10 cellular contexts compared by ENCODE assay signal in genomic region chr1:211580303-211580687, GRCh38. TPM values are rescaled to one million over a fixed set of nuclear protein-coding genes. Genes with fewer than 3 reads are reported as not detected.
DNase-seq lines count a peak whose midpoint lies in the region; ATAC-seq and TF ChIP-seq lines count a peak whose summit lies in the region.
"Had no signal": no experiment of that assay in that cellular context is flagged by ENCODE, and none has a peak within 500 bp of the region (broad histone marks: within the 10 kb centered on the region; RNA-seq: fewer than 3 reads in every experiment).

No MANE protein-coding gene starts in this region.

- TF ChIP-seq POLR2A in spleen (IDR thresholded peaks at IDR 0.05), result no peak

- H3K4me1 ChIP-seq in right cardiac atrium (ENCODE audit: control insufficient read depth, insufficient read depth, low read length), result peaks cover 8% of the 10 kb centered on the region
- peaks cover 18 to 26% of the 10 kb centered on the region in 2 donors for H3K4me1 ChIP-seq in mucosa of rectum (ENCODE audit: control insufficient read depth in 2 of 2, insufficient read depth in 2 of 2, low read length in 2 of 2)
- H3K4me1 ChIP-seq in aorta (ENCODE audit: control insufficient read depth in 1 of 2, insufficient read depth in 2 of 2, low read length in 2 of 2), result peaks cover 2 to 6% of the 10 kb centered on the region in 2 donors
- peaks cover 21 to 71% (median 50%) of the 10 kb centered on the region in 6 donors for H3K4me1 ChIP-seq in spleen

- peak overlapping the region; percentile 78 to 89 for H3K9ac ChIP-seq in mucosa of rectum (ENCODE audit: low read depth in 1 of 2, low read length in 2 of 2)

- no peak for TF ChIP-seq CTCF in spleen (IDR thresholded peaks at IDR 0.05 in 8 of 11, conservative IDR thresholded peaks at IDR 0.05 in 3 of 11)

- WGBS in right cardiac atrium, result 62% methylated on average over 1 of the region's 1 CpG
- WGBS in aorta, 2 donors, result 49 to 77% methylated on average over 1 of the region's 1 CpG
- 87 to 100% (median 92%) methylated on average over 1 of the region's 1 CpG for WGBS in spleen, 5 donors

- H3K27me3 ChIP-seq in right cardiac atrium (ENCODE audit: control insufficient read depth, insufficient read depth) (no peaks in the 10 kb centered on the region), mucosa of rectum (ENCODE audit: control insufficient read depth in 2 of 2, insufficient read depth in 2 of 2, low read length in 2 of 2) (no peaks in the 10 kb centered on the region), aorta (ENCODE audit: control insufficient read depth in 1 of 2, insufficient read depth in 2 of 2, low read length in 1 of 2) (no peaks in the 10 kb centered on the region), spleen (replicated peaks in 1 of 7) (no peaks in the 10 kb centered on the region)
- H3K27me3 ChIP-seq: SJCRH30 had no signal

- DNase-seq in right cardiac atrium (no peak), left cardiac atrium (no peak), amniotic epithelial cell (ENCODE audit: low read depth) (peak; percentile 28), aorta (no peak), spleen (no peak), SHP77 (lab: John Stamatoyannopoulos, UW) (no peak)
- DNase-seq: NCI-H1048 had no signal

- H3K4me3 ChIP-seq in right cardiac atrium (ENCODE audit: low read length) (no peak overlapping the region), mucosa of rectum (ENCODE audit: low read length in 2 of 2) (peak overlapping the region in 1 of 2 donors; percentile 84), aorta (ENCODE audit: low read length in 2 of 2) (no peak overlapping the region), spleen (peak overlapping the region in 1 of 8 donors; percentile 98)

- H3K36me3 ChIP-seq in mucosa of rectum (ENCODE audit: control insufficient read depth in 2 of 2, insufficient read depth in 2 of 2, low read length in 2 of 2), result peaks cover 7 to 8% of the 10 kb centered on the region in 2 donors
- peaks cover 0 to 3% of the 10 kb centered on the region in 2 donors for H3K36me3 ChIP-seq in aorta (ENCODE audit: control insufficient read depth in 1 of 2, insufficient read depth in 2 of 2, low read length in 1 of 2)
- peaks cover 0 to 8% (median 3%) of the 10 kb centered on the region in 6 donors for H3K36me3 ChIP-seq in spleen

- no peak for ATAC-seq in right cardiac atrium
- no peak for ATAC-seq in left cardiac atrium
- no peak for ATAC-seq in aorta (ENCODE audit: low FRiP score)
- no peak for ATAC-seq in GM18520 (IDR thresholded peaks at IDR 0.05; ENCODE audit: unreplicated experiment)

- H3K9me3 ChIP-seq in right cardiac atrium (ENCODE audit: control insufficient read depth, low read length), result no peaks in the 10 kb centered on the region
- no peaks in the 10 kb centered on the region for H3K9me3 ChIP-seq in mucosa of rectum (ENCODE audit: control insufficient read depth in 2 of 2, low read length in 2 of 2)
- H3K9me3 ChIP-seq in aorta (ENCODE audit: control insufficient read depth, low read length), result no peaks in the 10 kb centered on the region
- no peaks in the 10 kb centered on the region for H3K9me3 ChIP-seq in spleen
- H3K9me3 ChIP-seq: SJCRH30 had no signal

- intact Hi-C loops in right cardiac atrium (cut with DNase I), result no loop called here
- intact Hi-C loops in left cardiac atrium (cut with DNase I), result loop anchor here in 1 of 2 donors (5.0 kb wide), 1 partner anchor 62 kb away; no protein-coding TSS in a partner anchor
- intact Hi-C loops in aorta (cut with DNase I), result loop anchor here in 1 of 2 donors (2.0 kb wide), 1 partner anchor 33 kb away; no protein-coding TSS in a partner anchor
- intact Hi-C loops in spleen (cut with DNase I; ENCODE audit: low total_unique reads), result no loop called here

- peak overlapping the region; percentile 81 for H3K27ac ChIP-seq in right cardiac atrium (ENCODE audit: low read length)
- H3K27ac ChIP-seq in mucosa of rectum (ENCODE audit: low read depth in 2 of 2, low read length in 2 of 2), result peak overlapping the region; percentile 91
- peak overlapping the region; percentile 77 to 94 for H3K27ac ChIP-seq in aorta (ENCODE audit: low read depth in 1 of 2, low read length in 2 of 2)
- peak overlapping the region in 3 of 8 donors; percentile 98 to 99 (median 99) for H3K27ac ChIP-seq in spleen
- H3K27ac ChIP-seq: SJCRH30 had no signal

RNA-seq across cellular contexts. Expression of gene SLC30A1, which starts 1.3 kb away (rescaled TPM):
- total RNA-seq in right cardiac atrium (10 to 100 TPM; 14.5 to 19.2 (median 14.8) TPM), left cardiac atrium (10 to 100 TPM; 11.0 to 13.9 TPM), aorta (10 to 100 TPM; 17.0 to 24.4 TPM), spleen (10 to 100 TPM; 28.0 to 38.5 (median 32.8) TPM)
- polyA plus RNA-seq in right cardiac atrium (6.0 TPM), aorta (1 to 10 TPM; 6.1 to 7.8 TPM), spleen (1 to 10 TPM; 3.0 to 5.8 (median 3.3) TPM)
